12 cellular contexts compared by ENCODE assay signal in the genomic region with DNA sequence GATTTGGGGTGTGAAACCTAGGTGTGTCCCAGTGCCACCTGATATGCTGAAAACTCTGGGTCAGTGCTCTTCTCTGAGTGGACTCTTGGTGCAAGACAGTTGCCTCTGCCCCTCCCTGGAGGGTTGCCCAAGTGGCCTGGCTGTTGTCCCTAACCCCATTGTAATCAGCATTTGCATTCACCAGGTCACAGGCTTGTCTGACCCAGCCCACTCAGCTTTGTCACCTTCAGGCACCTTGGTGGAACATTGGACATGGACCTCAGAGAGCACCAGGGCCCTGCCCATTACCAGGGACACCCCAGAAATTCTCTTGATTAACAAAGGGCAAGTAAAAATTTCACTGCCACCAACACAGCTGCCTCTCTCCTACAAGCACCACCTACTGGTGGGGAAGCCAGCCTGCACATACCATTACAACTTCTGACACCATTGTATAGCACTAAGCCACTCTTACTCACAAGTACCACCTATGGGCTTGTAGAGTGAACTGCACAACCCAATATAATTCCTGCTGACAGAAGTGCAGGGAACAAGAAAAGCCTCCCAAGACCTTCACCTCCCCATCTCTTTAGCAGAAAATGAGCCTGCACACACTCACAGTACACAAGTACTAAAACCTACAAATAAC.
A peak's percentile ranks its signal among the peaks of the same experiment; 100 is the strongest.
DNase-seq lines count a peak whose midpoint lies in the region; ATAC-seq, FAIRE-seq and TF ChIP-seq lines count a peak whose summit lies in the region.
"Had no signal": no experiment of that assay in that cellular context is flagged by ENCODE, and none has a peak within 500 bp of the region (broad histone marks: within the 10 kb centered on the region; RNA-seq: fewer than 3 reads in every experiment).

No MANE protein-coding gene starts in this region.

- TF ChIP-seq CTCF in PC-9 (conservative IDR thresholded peaks at IDR 0.05) (peak; percentile 52), mucosa of descending colon (IDR thresholded peaks at IDR 0.05) (no peak), pancreas (IDR thresholded peaks at IDR 0.05) (no peak)

- intact Hi-C loops in PC-9 (cut with micrococcal nuclease; ENCODE audit: unreplicated experiment) (no loop called here), mucosa of descending colon (cut with DNase I, micrococcal nuclease) (no loop called here), pancreas (cut with DNase I) (no loop called here)

- DNase-seq in PC-9, result no peak
- no peak for DNase-seq in mucosa of descending colon
- no peak for DNase-seq in activated CD8-positive, alpha-beta memory T cell treated with anti-CD3 and anti-CD28 coated beads, Interleukin-2, amount 10 ng/mL, durations not matched to agents 7 days and 5 days
- DNase-seq in pancreas, result no peak
- no peak for DNase-seq in T-cell
- DNase-seq: activated CD8-positive, alpha-beta memory T cell treated with anti-CD3 and anti-CD28 coated beads, Interleukin-2, amount 50 U/mL, for 4 hours; GOT3; IMR-90; Right ventricle myocardium superior had no signal

- no peaks in the 10 kb centered on the region for H3K9me3 ChIP-seq in PC-9 (ENCODE audit: insufficient read depth, low read depth)
- H3K9me3 ChIP-seq in mucosa of descending colon, result peaks cover 14% of the 10 kb centered on the region
- H3K9me3 ChIP-seq in pancreas, result no peaks in the 10 kb centered on the region

- POLR2A ChIA-PET in PC-9 (lab: Charles Lee; ENCODE audit: unreplicated experiment) (no interaction called here), T-cell (lab: Charles Lee) (no interaction called here)

- no peak overlapping the region for H3K4me3 Mint-ChIP-seq in activated CD8-positive, alpha-beta memory T cell treated with anti-CD3 and anti-CD28 coated beads, Interleukin-2, amount 10 ng/mL, durations not matched to agents 7 days and 5 days
- H3K4me3 Mint-ChIP-seq in T-cell, result no peak overlapping the region

- no peaks in the 10 kb centered on the region for H3K36me3 ChIP-seq in PC-9 (ENCODE audit: low read depth)
- H3K36me3 ChIP-seq in mucosa of descending colon (ENCODE audit: low read depth), result no peaks in the 10 kb centered on the region
- H3K36me3 ChIP-seq in pancreas, result no peaks in the 10 kb centered on the region
- H3K36me3 ChIP-seq: gastroesophageal sphincter had no signal

- no peaks in the 10 kb centered on the region for H3K9me2 ChIP-seq in PC-9 (ENCODE audit: insufficient read depth)

- ATAC-seq in GM18519 (IDR thresholded peaks at IDR 0.05; ENCODE audit: low FRiP score, unreplicated experiment) (peak; percentile 65), HG02642 (IDR thresholded peaks at IDR 0.05; ENCODE audit: poor library complexity, unreplicated experiment) (peak; percentile 60), mucosa of descending colon (peak; percentile 37), pancreas (no peak), T-cell (replicated peaks in 1 of 4) (no peak)
- ATAC-seq in activated CD8-positive, alpha-beta memory T cell treated with anti-CD3 and anti-CD28 coated beads, Interleukin-2, amount 10 ng/mL, durations not matched to agents 7 days and 5 days, result no peak
- ATAC-seq: gastroesophageal sphincter had no signal

- H3K27ac ChIP-seq in PC-9 (no peak overlapping the region), pancreas (no peak overlapping the region)
- H3K27ac ChIP-seq: gastroesophageal sphincter had no signal

- H3K4me1 ChIP-seq in PC-9 (replicated peaks; ENCODE audit: insufficient read depth) (no peaks in the 10 kb centered on the region), mucosa of descending colon (ENCODE audit: low read depth) (no peaks in the 10 kb centered on the region), pancreas (no peaks in the 10 kb centered on the region)
- H3K4me1 ChIP-seq: gastroesophageal sphincter had no signal

- no peak overlapping the region for H3K27ac Mint-ChIP-seq in activated CD8-positive, alpha-beta memory T cell treated with anti-CD3 and anti-CD28 coated beads, Interleukin-2, amount 10 ng/mL, durations not matched to agents 7 days and 5 days
- no peak overlapping the region for H3K27ac Mint-ChIP-seq in T-cell

- no peaks in the 10 kb centered on the region for H4K20me1 ChIP-seq in PC-9 (ENCODE audit: insufficient read depth)

- H3K79me2 ChIP-seq in PC-9 (ENCODE audit: low read depth), result no peaks in the 10 kb centered on the region

- no peaks in the 10 kb centered on the region for H3K36me3 Mint-ChIP-seq in activated CD8-positive, alpha-beta memory T cell treated with anti-CD3 and anti-CD28 coated beads, Interleukin-2, amount 10 ng/mL, durations not matched to agents 7 days and 5 days
- H3K36me3 Mint-ChIP-seq in T-cell, result no peaks in the 10 kb centered on the region

- no peak overlapping the region for H3K4me2 ChIP-seq in PC-9

- CTCF ChIA-PET in PC-9 (lab: Charles Lee) (no interaction called here), T-cell (lab: Charles Lee) (no interaction called here)
- CTCF ChIA-PET in activated CD8-positive, alpha-beta memory T cell treated with anti-CD3 and anti-CD28 coated beads, Interleukin-2, amount 10 ng/mL, durations not matched to agents 7 days and 5 days (lab: Charles Lee), result no interaction called here

- BruUV-seq in PC-9 (replicated peaks; lab: Mats Ljungman, UMichigan), result no TSS peak

- no peak for FAIRE-seq in pancreas (lab: Jason Lieb, UNC)

- H3K27me3 ChIP-seq in PC-9 (ENCODE audit: insufficient read depth, low read depth) (no peaks in the 10 kb centered on the region), pancreas (no peaks in the 10 kb centered on the region)
- H3K27me3 ChIP-seq: gastroesophageal sphincter had no signal

- H3K9me3 Mint-ChIP-seq in activated CD8-positive, alpha-beta memory T cell treated with anti-CD3 and anti-CD28 coated beads, Interleukin-2, amount 10 ng/mL, durations not matched to agents 7 days and 5 days (ENCODE audit: low read depth), result peaks cover 10% of the 10 kb centered on the region
- peaks cover 15 to 27% (median 21%) of the 10 kb centered on the region in 3 donors for H3K9me3 Mint-ChIP-seq in T-cell

- no peak overlapping the region for H2AFZ ChIP-seq in PC-9

- no peak overlapping the region for H3K4me3 ChIP-seq in PC-9
- no peak overlapping the region for H3K4me3 ChIP-seq in mucosa of descending colon
- H3K4me3 ChIP-seq in pancreas, result no peak overlapping the region
- H3K4me3 ChIP-seq: gastroesophageal sphincter had no signal

- H3K4me1 Mint-ChIP-seq in activated CD8-positive, alpha-beta memory T cell treated with anti-CD3 and anti-CD28 coated beads, Interleukin-2, amount 10 ng/mL, durations not matched to agents 7 days and 5 days, result no peaks in the 10 kb centered on the region
- H3K4me1 Mint-ChIP-seq in T-cell, result no peaks in the 10 kb centered on the region

- no peaks in the 10 kb centered on the region for H3F3A ChIP-seq in PC-9 (ENCODE audit: insufficient read depth, low read depth)

- no peaks in the 10 kb centered on the region for H3K27me3 Mint-ChIP-seq in activated CD8-positive, alpha-beta memory T cell treated with anti-CD3 and anti-CD28 coated beads, Interleukin-2, amount 10 ng/mL, durations not matched to agents 7 days and 5 days
- no peaks in the 10 kb centered on the region for H3K27me3 Mint-ChIP-seq in T-cell

Comparison
In these comparisons a context has a peak if more than half of its experiments do, and no peak if none do; other contexts are left out.
1. ATAC-seq: peak in GM18519 (single experiment), HG02642 (single experiment) and mucosa of descending colon (single experiment); none in activated CD8-positive, alpha-beta memory T cell treated with anti-CD3 and anti-CD28 coated beads, Interleukin-2, amount 10 ng/mL, durations not matched to agents 7 days and 5 days (single experiment), pancreas (0 of 4) and T-cell (0 of 4).